1 cellular context compared by ENCODE assay signal in genomic region chr7:107668296-107668695, GRCh38.
TF ChIP-seq lines count a peak whose summit lies in the region.

No MANE protein-coding gene starts in this region.

TF ChIP-seq in K562, 482 proteins besides CTCF, POLR2A, EP300 and RAD21 (continued from another document):
- TF ChIP-seq HBP1 (CRISPR knock-in tag; IDR thresholded peaks at IDR 0.05), result no peak
